8 cellular contexts compared by ENCODE assay signal in genomic region chr19:7069042-7069903, GRCh38. TPM values are rescaled to one million over a fixed set of nuclear protein-coding genes. Genes with fewer than 3 reads are reported as not detected.
DNase-seq lines count a peak whose midpoint lies in the region; ATAC-seq and TF ChIP-seq lines count a peak whose summit lies in the region.

Gene ZNF557, plus strand, starts transcription at chr19:7069703. Its CDS starts 5,372 bp downstream, at chr19:7075075.

- peak within 1 kb of the TSS; percentile 91 for H3K27ac Mint-ChIP-seq in CD4-positive, alpha-beta T cell
- H3K27ac Mint-ChIP-seq in activated CD4-positive, alpha-beta memory T cell treated with anti-CD3 and anti-CD28 coated beads for 36 hours: peak within 1 kb of the TSS; percentile 83

- H3K9me3 Mint-ChIP-seq in CD4-positive, alpha-beta T cell: no peaks in the 10 kb centered on the region
- H3K9me3 Mint-ChIP-seq in activated CD4-positive, alpha-beta memory T cell treated with anti-CD3 and anti-CD28 coated beads for 36 hours: peaks cover 1% of the 10 kb centered on the region

- H3K9me3 ChIP-seq in CD4-positive, alpha-beta T cell (ENCODE audit: control insufficient read depth, low read length): no peaks in the 10 kb centered on the region

- peaks cover 23% of the 10 kb centered on the region for H3K4me1 Mint-ChIP-seq in CD4-positive, alpha-beta T cell (ENCODE audit: low read depth)
- H3K4me1 Mint-ChIP-seq in activated CD4-positive, alpha-beta memory T cell treated with anti-CD3 and anti-CD28 coated beads for 36 hours (ENCODE audit: low read depth): peaks cover 11% of the 10 kb centered on the region

- CTCF ChIA-PET in CD4-positive, alpha-beta T cell (lab: Charles Lee): interaction anchor here (0.9 to 1.2 kb wide), 3 partner anchors 33 to 800 kb away, joined by 3 read pairs; no protein-coding TSS in a partner anchor
- CTCF ChIA-PET in activated CD4-positive, alpha-beta memory T cell treated with anti-CD3 and anti-CD28 coated beads for 36 hours (lab: Charles Lee): interaction anchor here (1.0 to 2.9 kb wide), 6 partner anchors 30 to 499 kb away, joined by 3 to 14 read pairs (median 4); no protein-coding TSS in a partner anchor

- H3K4me3 Mint-ChIP-seq in CD4-positive, alpha-beta T cell: peak within 1 kb of the TSS; percentile 96
- H3K4me3 Mint-ChIP-seq in activated CD4-positive, alpha-beta memory T cell treated with anti-CD3 and anti-CD28 coated beads for 36 hours: peak within 1 kb of the TSS; percentile 87

- H3K36me3 Mint-ChIP-seq in CD4-positive, alpha-beta T cell (ENCODE audit: low read depth): peaks cover 43% of the 10 kb centered on the region
- peaks cover 27% of the 10 kb centered on the region for H3K36me3 Mint-ChIP-seq in activated CD4-positive, alpha-beta memory T cell treated with anti-CD3 and anti-CD28 coated beads for 36 hours

- H3K27ac ChIP-seq in CD4-positive, alpha-beta T cell (ENCODE audit: low read depth, low read length): peak within 1 kb of the TSS; percentile 85
- peak within 1 kb of the TSS; percentile 50 to 95 (median 87) for H3K27ac ChIP-seq in dorsolateral prefrontal cortex

- ATAC-seq in CD4-positive, alpha-beta T cell (ENCODE audit: poor library complexity): peak; percentile 95
- ATAC-seq in GM19452 (IDR thresholded peaks at IDR 0.05; ENCODE audit: unreplicated experiment): peak; percentile 89

- no peak for TF ChIP-seq POLR2A in lower leg skin (IDR thresholded peaks at IDR 0.05)

- peak within 1 kb of the TSS; percentile 70 to 100 (median 97) for H3K4me3 ChIP-seq in dorsolateral prefrontal cortex
- peak within 1 kb of the TSS; percentile 94 for H3K4me3 ChIP-seq in lower leg skin (ENCODE audit: low read depth, poor library complexity, severe bottlenecking)

- peak; percentile 98 to 99 (median 99) for DNase-seq in CD4-positive, alpha-beta T cell
- DNase-seq in HK-2 (ENCODE audit: unreplicated experiment) (peak; percentile 98), NCI-H82 treated with DMSO at 0.1 percent for 48 hours (lab: John Stamatoyannopoulos, UW; ENCODE audit: unreplicated experiment) (peak; percentile 84), dorsolateral prefrontal cortex (peak; percentile 96 to 99 (median 97)), lower leg skin (ENCODE audit: low spot score in 2 of 2) (peak; percentile 98 to 100)
- DNase-seq in activated CD4-positive, alpha-beta memory T cell treated with anti-CD3 and anti-CD28 coated beads for 36 hours: peak; percentile 99
- DNase-seq in stimulated activated CD4-positive, alpha-beta T cell treated with anti-CD3 and anti-CD28 coated beads, Interleukin-4, amount 100 ng/mL, for 4 hours: peak; percentile 99

- no peak for TF ChIP-seq CTCF in CD4-positive, alpha-beta T cell (IDR thresholded peaks at IDR 0.05)
- TF ChIP-seq CTCF in dorsolateral prefrontal cortex (IDR thresholded peaks at IDR 0.05 in 54 of 56, conservative IDR thresholded peaks at IDR 0.05 in 2 of 56; ENCODE audit: low read depth in 1 of 56, partially characterized antibody in 56 of 56) (peak in 7 of 56 donors; percentile 8 to 22 (median 15)), lower leg skin (IDR thresholded peaks at IDR 0.05) (no peak)

- no peaks in the 10 kb centered on the region for H3K27me3 Mint-ChIP-seq in CD4-positive, alpha-beta T cell
- no peaks in the 10 kb centered on the region for H3K27me3 Mint-ChIP-seq in activated CD4-positive, alpha-beta memory T cell treated with anti-CD3 and anti-CD28 coated beads for 36 hours

- WGBS in lower leg skin, 2 donors: 1 to 2% methylated on average over 32 to 37 of the region's 56 CpGs

- intact Hi-C loops in CD4-positive, alpha-beta T cell (cut with DNase I, micrococcal nuclease): no loop called here
- intact Hi-C loops in activated CD4-positive, alpha-beta memory T cell treated with anti-CD3 and anti-CD28 coated beads for 36 hours (cut with micrococcal nuclease): loop anchor here (10.0 kb wide), 1 partner anchor 1274 kb away; the partner anchor contains the start of gene DUS3L
- intact Hi-C loops in dorsolateral prefrontal cortex (cut with DNase I): no loop called here
- intact Hi-C loops in lower leg skin (cut with DNase I; ENCODE audit: low total_unique reads): no loop called here

- H3K27me3 ChIP-seq in CD4-positive, alpha-beta T cell (ENCODE audit: control insufficient read depth, insufficient read depth, low read length): no peaks in the 10 kb centered on the region
- no peaks in the 10 kb centered on the region for H3K27me3 ChIP-seq in dorsolateral prefrontal cortex

- POLR2A ChIA-PET in CD4-positive, alpha-beta T cell (lab: Charles Lee): interaction anchor here (0.6 to 3.1 kb wide), 32 partner anchors 11 to 1349 kb away, joined by 3 to 55 read pairs (median 4); partner anchors contain the start of genes ALKBH7, ARHGEF18, CATSPERD and GPR108
- POLR2A ChIA-PET in activated CD4-positive, alpha-beta memory T cell treated with anti-CD3 and anti-CD28 coated beads for 36 hours (lab: Charles Lee): interaction anchor here (0.9 to 1.7 kb wide), 4 partner anchors 23 to 318 kb away, joined by 3 to 9 read pairs (median 6); no protein-coding TSS in a partner anchor

RNA-seq across cellular contexts. Expression of gene ZNF557, which starts in this region (rescaled TPM):
- 10 to 100 TPM; 15.8 to 17.4 TPM for total RNA-seq in CD4-positive, alpha-beta T cell
- 1 to 10 TPM; 7.6 to 8.0 TPM for total RNA-seq in activated CD4-positive, alpha-beta memory T cell treated with anti-CD3 and anti-CD28 coated beads for 36 hours
- total RNA-seq in dorsolateral prefrontal cortex: 10 to 100 TPM in 97 of 120 experiments, 1 to 10 TPM in 23; 7.8 to 14.6 (median 11.5) TPM
- 10 to 100 TPM in 1 of 4 donors, 1 to 10 TPM in 3; 7.0 to 11.3 (median 9.4) TPM for total RNA-seq in lower leg skin

Comparison
In these comparisons a context has a peak if more than half of its experiments do, and no peak if none do; other contexts are left out.
1. Peak in every context shown above with its lines: DNase-seq, ATAC-seq, H3K4me3 ChIP-seq and H3K27ac ChIP-seq.